Comparison of ENCODE assay signal across 26 cellular contexts in the genomic region with DNA sequence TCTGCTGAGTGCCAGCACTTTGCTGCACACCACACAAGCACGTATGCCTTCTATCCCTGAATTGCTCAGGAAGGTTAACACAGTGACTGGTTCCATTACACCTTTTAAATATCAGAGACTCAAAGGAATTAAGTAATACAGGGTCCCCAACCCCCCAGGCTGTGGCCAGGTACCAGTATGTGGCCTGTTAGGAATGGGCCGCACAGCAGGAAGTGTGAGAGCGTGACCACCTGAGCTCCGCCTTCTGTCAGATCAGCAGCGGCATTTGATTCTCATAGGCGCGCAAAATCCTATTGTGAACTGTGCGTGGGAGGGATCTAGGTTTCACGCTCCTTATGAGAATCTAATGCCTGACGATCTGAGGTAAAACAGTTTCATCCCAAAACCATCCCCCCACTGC.
"Had no signal": no experiment of that assay in that cellular context is flagged by ENCODE, and none has a peak within 500 bp of the region (broad histone marks: within the 10 kb centered on the region; RNA-seq: fewer than 3 reads in every experiment).

No MANE protein-coding gene starts in this region.

- H3K36me3 ChIP-seq: esophagus muscularis mucosa, gastroesophageal sphincter, heart left ventricle, neural progenitor cell, right lobe of liver, suprapubic skin, thyroid gland, upper lobe of left lung had no signal

- H3K9me3 ChIP-seq: esophagus muscularis mucosa, gastroesophageal sphincter, heart left ventricle, right lobe of liver, suprapubic skin, thyroid gland, upper lobe of left lung had no signal

- DNase-seq: dorsolateral prefrontal cortex; effector CD4-positive, alpha-beta T cell; foreskin keratinocyte; heart left ventricle; kidney; mesenchymal stem cell; midbrain; naive thymus-derived CD4-positive, alpha-beta T cell; right lobe of liver; small intestine; stimulated activated CD4-positive, alpha-beta T cell treated with anti-CD3 and anti-CD28 coated beads, Interleukin-15, amount 100 ng/mL, for 24 hours; stimulated activated CD4-positive, alpha-beta T cell treated with anti-CD3 and anti-CD28 coated beads, Interleukin-2, amount 100 ng/mL, for 48 hours; stimulated activated naive CD4-positive, alpha-beta T cell; stimulated activated naive CD8-positive, alpha-beta T cell treated with anti-CD3 and anti-CD28 coated beads, Interleukin-15, amount 100 ng/mL, for 72 hours; thyroid gland; upper lobe of left lung had no signal

- H3K27ac Mint-ChIP-seq: nephron, neural progenitor cell, progenitor cell of endocrine pancreas had no signal

- H3K4me1 ChIP-seq: foreskin keratinocyte, neural progenitor cell, parathyroid adenoma, suprapubic skin had no signal

- H3K4me3 Mint-ChIP-seq: naive thymus-derived CD4-positive, alpha-beta T cell; nephron; neural progenitor cell; stimulated activated naive CD8-positive, alpha-beta T cell treated with anti-CD3 and anti-CD28 coated beads, Interleukin-15, amount 100 ng/mL, for 72 hours had no signal

- H3K4me3 ChIP-seq: dorsolateral prefrontal cortex, esophagus muscularis mucosa, gastroesophageal sphincter, heart left ventricle, hepatocyte, neural progenitor cell, right lobe of liver, suprapubic skin, thyroid gland, upper lobe of left lung had no signal

- H3K27me3 ChIP-seq: dorsolateral prefrontal cortex, esophagus muscularis mucosa, foreskin keratinocyte, gastroesophageal sphincter, heart left ventricle, hepatocyte, neural progenitor cell, right lobe of liver, suprapubic skin, thyroid gland, upper lobe of left lung had no signal

- H3K27me3 Mint-ChIP-seq: naive thymus-derived CD4-positive, alpha-beta T cell; stimulated activated naive CD8-positive, alpha-beta T cell treated with anti-CD3 and anti-CD28 coated beads, Interleukin-15, amount 100 ng/mL, for 72 hours had no signal

- H3K36me3 Mint-ChIP-seq: neural progenitor cell had no signal

- H3K27ac ChIP-seq: dorsolateral prefrontal cortex, epithelial cell of prostate, foreskin keratinocyte, hepatocyte, neural progenitor cell, parathyroid adenoma, right lobe of liver, thyroid gland, upper lobe of left lung had no signal

- H3K4me2 ChIP-seq: hepatocyte, neural progenitor cell had no signal

- H3K4me1 Mint-ChIP-seq: neural progenitor cell had no signal

- H3K9ac ChIP-seq: neural progenitor cell, parathyroid adenoma had no signal

- ATAC-seq: foreskin keratinocyte; gastroesophageal sphincter; left lobe of liver; naive thymus-derived CD4-positive, alpha-beta T cell had no signal

- H3K9me3 Mint-ChIP-seq: nephron had no signal
